Comparison of ENCODE assay signal across 23 cellular contexts in the genomic region with DNA sequence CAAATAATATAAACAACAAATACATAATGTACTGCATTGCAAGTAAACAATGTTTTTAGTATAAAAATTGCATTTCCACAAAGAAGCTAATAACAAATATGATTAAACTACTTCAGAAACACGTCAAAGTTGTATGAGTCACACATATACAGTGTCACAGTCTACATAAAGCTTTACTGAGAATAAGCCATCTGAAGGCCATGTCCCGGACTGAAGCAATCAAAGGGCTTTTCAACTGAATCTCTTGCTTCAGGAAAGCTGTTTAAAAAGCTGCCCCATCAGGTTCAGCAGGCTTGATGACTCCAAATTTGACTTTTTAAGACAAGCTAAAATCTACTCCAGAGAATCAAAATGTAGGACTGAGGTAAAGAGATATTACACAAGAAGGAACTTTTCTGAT.
DNase-seq lines count a peak whose midpoint lies in the region; ATAC-seq, FAIRE-seq and TF ChIP-seq lines count a peak whose summit lies in the region.
"Had no signal": no experiment of that assay in that cellular context is flagged by ENCODE, and none has a peak within 500 bp of the region (broad histone marks: within the 10 kb centered on the region; RNA-seq: fewer than 3 reads in every experiment).

No MANE protein-coding gene starts in this region.

- POLR2A ChIA-PET in PC-3 (lab: Charles Lee; ENCODE audit: unreplicated experiment) = no interaction called here

- H3K9ac ChIP-seq in PC-3 (ENCODE audit: low read length) = no peak overlapping the region
- H3K9ac ChIP-seq: BLaER1 treated with 17β-estradiol and CSF1 and Interleukin-3, amounts not matched to agents 10 nM and 100 nM had no signal

- H3K4me3 ChIP-seq in PC-3 (ENCODE audit: low read length) = no peak overlapping the region
- H3K4me3 ChIP-seq: BLaER1 treated with 17β-estradiol and CSF1 and Interleukin-3, amounts not matched to agents 10 nM and 100 nM; GM12878; GM23338; HAP-1 had no signal

- H3K9me2 ChIP-seq in PC-3 (replicated peaks; ENCODE audit: low read length) = no peaks in the 10 kb centered on the region

- H3K4me1 ChIP-seq in PC-3 (ENCODE audit: insufficient read depth, low read length) = no peaks in the 10 kb centered on the region
- H3K4me1 ChIP-seq: BE2C; BLaER1 treated with 17β-estradiol and CSF1 and Interleukin-3, amounts not matched to agents 10 nM and 100 nM; HAP-1 had no signal

- ATAC-seq in PC-3 = no peak
- ATAC-seq: GM12878, GM23338 had no signal

- no peaks in the 10 kb centered on the region for H3K79me2 ChIP-seq in PC-3 (ENCODE audit: low read length)

- H3F3A ChIP-seq in PC-3 (ENCODE audit: low read length, unreplicated experiment) = no peaks in the 10 kb centered on the region

- H3K4me2 ChIP-seq in PC-3 (ENCODE audit: low read length) = no peak overlapping the region
- H3K4me2 ChIP-seq: BLaER1 treated with 17β-estradiol and CSF1 and Interleukin-3, amounts not matched to agents 10 nM and 100 nM; GM23338 had no signal

- H3K9me3 ChIP-seq in PC-3 (ENCODE audit: low read length) = no peaks in the 10 kb centered on the region; the same call in 1 of the 2 replicates
- H3K9me3 ChIP-seq: BE2C, HAP-1 had no signal

- H3K27ac ChIP-seq in PC-3 (ENCODE audit: low read length) = no peak overlapping the region
- H3K27ac ChIP-seq: 22Rv1; BLaER1 treated with 17β-estradiol and CSF1 and Interleukin-3, amounts not matched to agents 10 nM and 100 nM had no signal

- peak; percentile 40 for FAIRE-seq in frontal cortex (lab: Jason Lieb, UNC)
- FAIRE-seq: D721Med, GM12878, H54 had no signal

- no peaks in the 10 kb centered on the region for H4K20me1 ChIP-seq in PC-3 (ENCODE audit: low read length)
- H4K20me1 ChIP-seq: BLaER1 treated with 17β-estradiol and CSF1 and Interleukin-3, amounts not matched to agents 10 nM and 100 nM had no signal

- CTCF ChIA-PET in PC-3 (lab: Charles Lee) = no interaction called here

- no peaks in the 10 kb centered on the region for H3K36me3 ChIP-seq in PC-3 (ENCODE audit: low read depth, low read length)
- H3K36me3 ChIP-seq: BE2C; BLaER1 treated with 17β-estradiol and CSF1 and Interleukin-3, amounts not matched to agents 10 nM and 100 nM; HAP-1 had no signal

- no peak for TF ChIP-seq CTCF in PC-3 (conservative IDR thresholded peaks at IDR 0.05; ENCODE audit: low read depth, low read length)

- no TSS peak for BruUV-seq in PC-3 (replicated peaks; lab: Mats Ljungman, UMichigan)

- no peak overlapping the region for H2AFZ ChIP-seq in PC-3 (ENCODE audit: low read length)
- H2AFZ ChIP-seq: GM23338 had no signal

- DNase-seq in DMS53 (lab: John Stamatoyannopoulos, UW) (peak; percentile 38), DMS53 treated with DMSO at 0.1 percent for 48 hours (lab: John Stamatoyannopoulos, UW; ENCODE audit: unreplicated experiment) (no peak), ELR (ENCODE audit: low read depth) (peak; percentile 6), PC-3 (peak; percentile 57), frontal cortex (ENCODE audit: low spot score in 2 of 2) (no peak), middle frontal gyrus (ENCODE audit: extremely low spot score, low spot score) (no peak), medulla oblongata (ENCODE audit: extremely low spot score) (no peak)
- DNase-seq in effector CD4-positive, alpha-beta T cell = no peak
- DNase-seq: AML-193; BE2C; CD4-positive, alpha-beta T cell; CD8-positive, alpha-beta memory T cell; DMS 273 treated with DMSO at 0.1 percent for 48 hours; DND-41; GDM1; HFFc6 had no signal

- no peaks in the 10 kb centered on the region for H3K27me3 ChIP-seq in PC-3 (ENCODE audit: low read length)
- H3K27me3 ChIP-seq: BE2C; BLaER1 treated with 17β-estradiol and CSF1 and Interleukin-3, amounts not matched to agents 10 nM and 100 nM had no signal

- intact Hi-C loops in PC-3 (cut with micrococcal nuclease) = no loop called here

Comparison
In these comparisons a context has a peak if more than half of its experiments do, and no peak if none do; other contexts are left out.
1. DNase-seq: peak in DMS53 (single experiment), ELR (single experiment) and PC-3 (single experiment); none in DMS53 treated with DMSO at 0.1 percent for 48 hours (single experiment), frontal cortex (0 of 2), middle frontal gyrus (single experiment), medulla oblongata (single experiment) and effector CD4-positive, alpha-beta T cell (single experiment).